Comparison of ENCODE assay signal across 1 cellular context in the genomic region with DNA sequence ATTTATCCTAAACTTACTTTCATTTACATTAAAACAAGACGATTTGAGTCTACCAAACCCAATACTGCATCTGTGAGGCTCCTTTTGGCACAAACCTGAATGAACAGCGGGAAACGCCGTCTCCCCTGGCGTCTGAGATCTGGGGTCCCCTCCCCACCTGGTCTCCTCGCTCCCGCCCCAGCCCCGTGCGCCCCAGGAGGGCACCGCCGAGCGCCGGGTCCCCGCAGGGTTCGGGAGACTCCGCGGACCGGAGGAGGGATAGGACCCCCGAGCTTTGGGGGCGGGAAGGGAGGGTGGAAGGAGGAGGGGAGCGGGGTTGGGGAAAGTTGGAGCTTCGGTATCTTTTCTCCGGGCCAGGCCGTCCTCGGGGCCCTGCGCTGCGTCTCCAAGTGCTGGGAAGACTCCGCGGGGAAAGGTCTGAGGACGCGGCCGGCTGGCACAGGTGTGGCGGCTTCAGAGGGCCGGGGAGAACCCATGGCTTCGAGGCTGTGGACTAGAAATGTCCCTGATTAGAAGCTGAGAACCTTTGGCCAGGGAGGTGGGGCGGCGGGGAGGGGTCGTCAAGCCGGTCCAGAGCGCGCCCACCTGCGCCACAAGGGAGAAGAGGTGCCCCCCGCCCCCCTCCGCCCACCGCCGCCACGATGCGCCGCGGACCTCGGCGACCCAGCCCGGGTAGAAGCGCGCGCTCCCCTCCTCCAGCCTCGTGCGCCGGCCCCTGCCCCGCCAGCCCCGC.
TF ChIP-seq lines count a peak whose summit lies in the region.

No MANE protein-coding gene starts in this region.

TF ChIP-seq in HEK293, 187 proteins besides CTCF, POLR2A, EP300 and RAD21 (continued from another document):
- TF ChIP-seq TSHZ1 (tag by site-specific recombination; IDR thresholded peaks at IDR 0.05; ENCODE audit: borderline replicate concordance) (no peak), ZNF335 (tag by site-specific recombination; conservative IDR thresholded peaks at IDR 0.05) (peak; percentile 64), MEIS1 (CRISPR knock-in tag; IDR thresholded peaks at IDR 0.05; ENCODE audit: borderline replicate concordance) (no peak), ZNF623 (tag by site-specific recombination; IDR thresholded peaks at IDR 0.05) (no peak), ZBTB20 (tag by site-specific recombination; IDR thresholded peaks at IDR 0.05) (peak; percentile 60), SCRT1 (tag by site-specific recombination; IDR thresholded peaks at IDR 0.05; ENCODE audit: borderline replicate concordance) (no peak), ZNF677 (tag by site-specific recombination; IDR thresholded peaks at IDR 0.05) (no peak)
